8 cellular contexts compared by ENCODE assay signal in genomic region chr1:26168410-26169167, GRCh38. TPM values are rescaled to one million over a fixed set of nuclear protein-coding genes. Genes with fewer than 3 reads are reported as not detected.
A peak's percentile ranks its signal among the peaks of the same experiment; 100 is the strongest.
DNase-seq lines count a peak whose midpoint lies in the region; ATAC-seq, FAIRE-seq and TF ChIP-seq lines count a peak whose summit lies in the region.

C1orf232 (minus strand) TSS chr1:26168963; CDS start chr1:26168499, 464 bp downstream.

- H3K9me3 ChIP-seq in CD4-positive, CD25-positive, alpha-beta regulatory T cell (ENCODE audit: control insufficient read depth in 2 of 2, low read length in 2 of 2): no peaks in the 10 kb centered on the region
- H3K9me3 ChIP-seq in MG63 (no peaks in the 10 kb centered on the region), adipocyte (ENCODE audit: control insufficient read depth, low read length) (no peaks in the 10 kb centered on the region), left lung (no peaks in the 10 kb centered on the region), thymus (ENCODE audit: control insufficient read depth) (no peaks in the 10 kb centered on the region)

- DNase-seq in CD4-positive, CD25-positive, alpha-beta regulatory T cell: no peak
- no peak for DNase-seq in MG63
- no peak for DNase-seq in adipocyte (ENCODE audit: low read depth)
- peak in 1 of 2 donors; percentile 32 for DNase-seq in left lung
- no peak for DNase-seq in D721Med (ENCODE audit: insufficient read length, low spot score)
- DNase-seq in GM19238 (ENCODE audit: insufficient read length, low spot score): no peak

- H3K4me3 ChIP-seq in CD4-positive, CD25-positive, alpha-beta regulatory T cell (ENCODE audit: low read depth, low read length): peak within 1 kb of the TSS; percentile 26
- peak within 1 kb of the TSS; percentile 95 for H3K4me3 ChIP-seq in MG63
- H3K4me3 ChIP-seq in adipocyte (ENCODE audit: low read length): peak within 1 kb of the TSS; percentile 89
- peak within 1 kb of the TSS; percentile 71 to 81 for H3K4me3 ChIP-seq in left lung
- peak within 1 kb of the TSS; percentile 87 for H3K4me3 ChIP-seq in thymus (ENCODE audit: low read length)

- peaks cover 3% of the 10 kb centered on the region for H3K27me3 Mint-ChIP-seq in CD4-positive, CD25-positive, alpha-beta regulatory T cell

- H3K27me3 ChIP-seq in CD4-positive, CD25-positive, alpha-beta regulatory T cell (ENCODE audit: control insufficient read depth, insufficient read depth, low read length): peaks cover under 1% of the 10 kb centered on the region
- H3K27me3 ChIP-seq in MG63 (no peaks in the 10 kb centered on the region), adipocyte (replicated peaks; ENCODE audit: control insufficient read depth, insufficient read depth, low read length) (peaks cover 4% of the 10 kb centered on the region), left lung (peaks cover 0 to 22% of the 10 kb centered on the region in 2 donors), thymus (ENCODE audit: control insufficient read depth, insufficient read depth) (peaks cover 6% of the 10 kb centered on the region)

- FAIRE-seq in D721Med (lab: Jason Lieb, UNC): no peak

- TF ChIP-seq CTCF in left lung (IDR thresholded peaks at IDR 0.05): no peak
- no peak for TF ChIP-seq CTCF in D721Med (IDR thresholded peaks at IDR 0.05; ENCODE audit: insufficient read depth, missing control alignments)

- H3K36me3 ChIP-seq in CD4-positive, CD25-positive, alpha-beta regulatory T cell (ENCODE audit: control insufficient read depth, insufficient read depth, low read length): no peaks in the 10 kb centered on the region
- peaks cover 8% of the 10 kb centered on the region for H3K36me3 ChIP-seq in MG63
- H3K36me3 ChIP-seq in adipocyte (ENCODE audit: control insufficient read depth, insufficient read depth, low read length, severe bottlenecking): no peaks in the 10 kb centered on the region
- H3K36me3 ChIP-seq in left lung: peaks cover 0 to 4% of the 10 kb centered on the region in 2 donors
- H3K36me3 ChIP-seq in thymus (ENCODE audit: control insufficient read depth, insufficient read depth): peaks cover 3% of the 10 kb centered on the region

- peaks cover 0 to 35% (median 9%) of the 10 kb centered on the region in 4 donors for H3K4me1 Mint-ChIP-seq in CD4-positive, CD25-positive, alpha-beta regulatory T cell

- peak within 1 kb of the TSS; percentile 87 to 93 (median 89) for H3K27ac Mint-ChIP-seq in CD4-positive, CD25-positive, alpha-beta regulatory T cell

- peak within 1 kb of the TSS; percentile 75 for H3K27ac ChIP-seq in CD4-positive, CD25-positive, alpha-beta regulatory T cell (ENCODE audit: insufficient read depth, low read length, poor library complexity, severe bottlenecking)
- H3K27ac ChIP-seq in left lung (peak within 1 kb of the TSS in 1 of 2 donors; percentile 80), thymus (ENCODE audit: low read depth) (peak within 1 kb of the TSS; percentile 68)

- intact Hi-C loops in left lung (cut with DNase I): loop anchor here in 1 of 2 donors (10.0 kb wide), 1 partner anchor 134 kb away; no protein-coding TSS in a partner anchor

- peak within 1 kb of the TSS; percentile 88 to 91 (median 89) for H3K4me3 Mint-ChIP-seq in CD4-positive, CD25-positive, alpha-beta regulatory T cell

- no peaks in the 10 kb centered on the region for H3K9me3 Mint-ChIP-seq in CD4-positive, CD25-positive, alpha-beta regulatory T cell

- 92% methylated on average over 5 of the region's 5 CpGs for WGBS in thymus

- ATAC-seq in CD4-positive, CD25-positive, alpha-beta regulatory T cell (ENCODE audit: low read depth in 2 of 2): no peak
- ATAC-seq in left lung: no peak
- ATAC-seq in HG02870 (IDR thresholded peaks at IDR 0.05; ENCODE audit: unreplicated experiment): no peak

- peak within 1 kb of the TSS; percentile 96 for H3K9ac ChIP-seq in adipocyte (ENCODE audit: low read length)

- no peaks in the 10 kb centered on the region for H3K36me3 Mint-ChIP-seq in CD4-positive, CD25-positive, alpha-beta regulatory T cell

- peaks cover 31% of the 10 kb centered on the region for H3K4me1 ChIP-seq in CD4-positive, CD25-positive, alpha-beta regulatory T cell (ENCODE audit: control insufficient read depth, insufficient read depth, low read length, poor library complexity, severe bottlenecking)
- H3K4me1 ChIP-seq in adipocyte (ENCODE audit: control insufficient read depth, insufficient read depth, low read length) (peaks cover 15% of the 10 kb centered on the region), left lung (peaks cover 5 to 33% of the 10 kb centered on the region in 2 donors), thymus (ENCODE audit: control insufficient read depth, insufficient read depth, low read length) (peaks cover 15% of the 10 kb centered on the region)

RNA-seq across cellular contexts. Expression of gene C1orf232, which starts in this region (rescaled TPM):
- not detected for total RNA-seq in CD4-positive, CD25-positive, alpha-beta regulatory T cell
- not detected for polyA plus RNA-seq in CD4-positive, CD25-positive, alpha-beta regulatory T cell
- total RNA-seq in MG63 (2014; rRNA removed; shearing (Covaris generic); ENCODE audit: low replicate concordance): not detected in 2 replicates
- not detected for total RNA-seq in left lung
- polyA plus RNA-seq in thymus: not detected

Comparison
In these comparisons a context has a peak if more than half of its experiments do, and no peak if none do; other contexts are left out.
1. H3K4me3 ChIP-seq: peak in every context shown above with its lines; median percentile 95 in MG63; 89 in adipocyte; 87 in thymus; 76 in left lung; 26 in CD4-positive, CD25-positive, alpha-beta regulatory T cell.